15 cellular contexts compared by ENCODE assay signal in the genomic region with DNA sequence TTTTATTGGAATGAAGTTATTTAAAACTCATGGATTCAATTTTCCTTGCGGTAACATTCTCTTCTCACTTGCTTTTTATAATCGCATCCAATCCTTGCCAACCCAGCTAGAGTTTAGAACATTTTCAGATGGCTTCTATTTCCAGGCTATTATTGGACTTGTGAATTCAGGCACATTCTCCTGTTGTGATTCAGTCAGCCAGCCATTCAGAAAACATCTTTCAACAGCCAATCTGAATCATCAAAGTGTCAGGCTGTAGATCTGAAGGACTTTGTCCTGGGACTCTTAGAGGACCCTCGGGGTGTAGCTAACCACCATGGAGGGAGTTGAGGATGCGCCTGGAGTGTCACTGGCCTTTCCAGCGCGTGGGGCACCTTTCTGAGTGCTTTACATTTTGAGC.
DNase-seq lines count a peak whose midpoint lies in the region; ATAC-seq and TF ChIP-seq lines count a peak whose summit lies in the region.
"Had no signal": no experiment of that assay in that cellular context is flagged by ENCODE, and none has a peak within 500 bp of the region (broad histone marks: within the 10 kb centered on the region; RNA-seq: fewer than 3 reads in every experiment).

No MANE protein-coding gene starts in this region.

- peak overlapping the region; percentile 81 for H3K27ac Mint-ChIP-seq in stimulated activated naive B cell treated with anti-CD40 and anti-IgM and Interleukin-4, amounts not matched to agents 10 μg/mL and 1 μg/mL and 100 μg/mL, for 72 hours

- ATAC-seq in left ventricle myocardium superior (peak; percentile 67), HG02852 (IDR thresholded peaks at IDR 0.05; ENCODE audit: unreplicated experiment) (no peak), HG02571 (IDR thresholded peaks at IDR 0.05; ENCODE audit: unreplicated experiment) (no peak)
- no peak for ATAC-seq in stimulated activated naive B cell treated with anti-CD40 and anti-IgM and Interleukin-4, amounts not matched to agents 10 μg/mL and 1 μg/mL and 100 μg/mL, for 72 hours (replicated peaks)

- H3K27ac ChIP-seq in brain microvascular endothelial cell: no peak overlapping the region
- H3K27ac ChIP-seq: epithelial cell of prostate, Peyer's patch had no signal

- peaks cover 37 to 55% of the 10 kb centered on the region in 2 donors for H3K4me1 Mint-ChIP-seq in stimulated activated naive B cell treated with anti-CD40 and anti-IgM and Interleukin-4, amounts not matched to agents 10 μg/mL and 1 μg/mL and 100 μg/mL, for 72 hours

- H3K4me3 Mint-ChIP-seq in stimulated activated naive B cell treated with anti-CD40 and anti-IgM and Interleukin-4, amounts not matched to agents 10 μg/mL and 1 μg/mL and 100 μg/mL, for 72 hours: no peak overlapping the region

- no peaks in the 10 kb centered on the region for H3K27me3 Mint-ChIP-seq in stimulated activated naive B cell treated with anti-CD40 and anti-IgM and Interleukin-4, amounts not matched to agents 10 μg/mL and 1 μg/mL and 100 μg/mL, for 72 hours

- H3K36me3 ChIP-seq in brain microvascular endothelial cell (replicated peaks): no peaks in the 10 kb centered on the region

- H3K9me3 Mint-ChIP-seq in stimulated activated naive B cell treated with anti-CD40 and anti-IgM and Interleukin-4, amounts not matched to agents 10 μg/mL and 1 μg/mL and 100 μg/mL, for 72 hours: no peaks in the 10 kb centered on the region

- H3K4me3 ChIP-seq in brain microvascular endothelial cell (ENCODE audit: low read depth, low read length): no peak overlapping the region
- H3K4me3 ChIP-seq: HAP-1, Peyer's patch had no signal

- no peaks in the 10 kb centered on the region for H3K27me3 ChIP-seq in brain microvascular endothelial cell (replicated peaks)
- H3K27me3 ChIP-seq: Peyer's patch had no signal

- no peak for TF ChIP-seq CTCF in brain microvascular endothelial cell (IDR thresholded peaks at IDR 0.05; ENCODE audit: low read depth, low read length, missing control alignments)

- in situ Hi-C loops in brain microvascular endothelial cell (cut with HindIII; ENCODE audit: low pct_ligation_motif_present, low sequenced_read_pairs): no loop called here

- DNase-seq in HS-5 (ENCODE audit: low read depth): peak; percentile 18
- DNase-seq in brain microvascular endothelial cell: peak; percentile 53
- no peak for DNase-seq in left ventricle myocardium superior
- DNase-seq in stimulated activated naive B cell treated with anti-CD40 and anti-IgM and Interleukin-4, amounts not matched to agents 10 μg/mL and 1 μg/mL and 100 μg/mL, for 72 hours: no peak
- DNase-seq in DMS153 (lab: John Stamatoyannopoulos, UW): no peak
- DNase-seq in NCI-H2171 treated with DMSO at 0.1 percent for 48 hours (lab: John Stamatoyannopoulos, UW): no peak
- DNase-seq: activated CD4-positive, alpha-beta T cell treated with anti-CD3 and anti-CD28 coated beads, Interleukin-2, amount 50 U/mL, for 1 hour; midbrain; NCI-H1436 treated with DMSO at 0.1 percent for 48 hours; NCI-H510A treated with DMSO at 0.1 percent for 48 hours; Peyer's patch had no signal

- peaks cover 28 to 66% of the 10 kb centered on the region in 2 donors for H3K36me3 Mint-ChIP-seq in stimulated activated naive B cell treated with anti-CD40 and anti-IgM and Interleukin-4, amounts not matched to agents 10 μg/mL and 1 μg/mL and 100 μg/mL, for 72 hours

- intact Hi-C loops in left ventricle myocardium superior (cut with micrococcal nuclease): no loop called here

Comparison
In these comparisons a context has a peak if more than half of its experiments do, and no peak if none do; other contexts are left out.
1. DNase-seq: peak in HS-5 (single experiment) and brain microvascular endothelial cell (single experiment); none in left ventricle myocardium superior (single experiment), stimulated activated naive B cell treated with anti-CD40 and anti-IgM and Interleukin-4, amounts not matched to agents 10 μg/mL and 1 μg/mL and 100 μg/mL, for 72 hours (single experiment), DMS153 (single experiment) and NCI-H2171 treated with DMSO at 0.1 percent for 48 hours (single experiment).